Comparison of ENCODE assay signal across 10 cellular contexts in genomic region chr4:72031868-72032619, GRCh38. TPM values are rescaled to one million over a fixed set of nuclear protein-coding genes. Genes with fewer than 3 reads are reported as not detected.
A peak's percentile ranks its signal among the peaks of the same experiment; 100 is the strongest.
DNase-seq lines count a peak whose midpoint lies in the region; ATAC-seq, FAIRE-seq and TF ChIP-seq lines count a peak whose summit lies in the region.
"Had no signal": no experiment of that assay in that cellular context is flagged by ENCODE, and none has a peak within 500 bp of the region (broad histone marks: within the 10 kb centered on the region; RNA-seq: fewer than 3 reads in every experiment).

NPFFR2 (plus strand) TSS chr4:72032000; CDS start chr4:72128592, 96,592 bp downstream.

- no peaks in the 10 kb centered on the region for H3K36me3 Mint-ChIP-seq in nephron progenitor cell (ENCODE audit: low read depth)
- H3K36me3 Mint-ChIP-seq in activated T-helper 1 cell treated with anti-CD3 and anti-CD28 coated beads, Interleukin-12 subunit alpha, Interleukin-12 subunit beta, Interleukin-2, Interleukin-4 antibody, amounts not matched to agents 30 ng/mL and 10 ng/mL and 1 ng/mL, durations not matched to agents 14 hours and 24 hours and 36 hours (ENCODE audit: low read depth) = no peaks in the 10 kb centered on the region

- intact Hi-C loops in activated T-helper 1 cell treated with anti-CD3 and anti-CD28 coated beads, Interleukin-12 subunit alpha, Interleukin-12 subunit beta, Interleukin-2, Interleukin-4 antibody, amounts not matched to agents 30 ng/mL and 10 ng/mL and 1 ng/mL, durations not matched to agents 14 hours and 24 hours and 36 hours (cut with micrococcal nuclease) = no loop called here

- H3K4me3 Mint-ChIP-seq in nephron progenitor cell = peak within 1 kb of the TSS; percentile 84
- no peak within 1 kb of the TSS for H3K4me3 Mint-ChIP-seq in activated T-helper 1 cell treated with anti-CD3 and anti-CD28 coated beads, Interleukin-12 subunit alpha, Interleukin-12 subunit beta, Interleukin-2, Interleukin-4 antibody, amounts not matched to agents 30 ng/mL and 10 ng/mL and 1 ng/mL, durations not matched to agents 14 hours and 24 hours and 36 hours
- H3K4me3 Mint-ChIP-seq: T-helper 17 cell had no signal

- ATAC-seq in GM21825 (IDR thresholded peaks at IDR 0.05; ENCODE audit: unreplicated experiment) (no peak), GM18858 (IDR thresholded peaks at IDR 0.05; ENCODE audit: unreplicated experiment) (no peak)
- ATAC-seq: T-helper 17 cell had no signal

- TF ChIP-seq CTCF in nephron progenitor cell (IDR thresholded peaks at IDR 0.05) = no peak

- H3K4me1 Mint-ChIP-seq in nephron progenitor cell = peaks cover 10% of the 10 kb centered on the region
- H3K4me1 Mint-ChIP-seq in activated T-helper 1 cell treated with anti-CD3 and anti-CD28 coated beads, Interleukin-12 subunit alpha, Interleukin-12 subunit beta, Interleukin-2, Interleukin-4 antibody, amounts not matched to agents 30 ng/mL and 10 ng/mL and 1 ng/mL, durations not matched to agents 14 hours and 24 hours and 36 hours (ENCODE audit: low read depth) = no peaks in the 10 kb centered on the region
- H3K4me1 Mint-ChIP-seq: T-helper 17 cell had no signal

- H3K9me3 Mint-ChIP-seq in nephron progenitor cell = no peaks in the 10 kb centered on the region
- no peaks in the 10 kb centered on the region for H3K9me3 Mint-ChIP-seq in activated T-helper 1 cell treated with anti-CD3 and anti-CD28 coated beads, Interleukin-12 subunit alpha, Interleukin-12 subunit beta, Interleukin-2, Interleukin-4 antibody, amounts not matched to agents 30 ng/mL and 10 ng/mL and 1 ng/mL, durations not matched to agents 14 hours and 24 hours and 36 hours

- H3K27ac Mint-ChIP-seq in nephron progenitor cell = no peak within 1 kb of the TSS
- H3K27ac Mint-ChIP-seq in activated T-helper 1 cell treated with anti-CD3 and anti-CD28 coated beads, Interleukin-12 subunit alpha, Interleukin-12 subunit beta, Interleukin-2, Interleukin-4 antibody, amounts not matched to agents 30 ng/mL and 10 ng/mL and 1 ng/mL, durations not matched to agents 14 hours and 24 hours and 36 hours = no peak within 1 kb of the TSS
- H3K27ac Mint-ChIP-seq: T-helper 17 cell had no signal

- peaks cover 34% of the 10 kb centered on the region for H3K27me3 Mint-ChIP-seq in nephron progenitor cell (ENCODE audit: low read depth, poor library complexity)
- H3K27me3 Mint-ChIP-seq in activated T-helper 1 cell treated with anti-CD3 and anti-CD28 coated beads, Interleukin-12 subunit alpha, Interleukin-12 subunit beta, Interleukin-2, Interleukin-4 antibody, amounts not matched to agents 30 ng/mL and 10 ng/mL and 1 ng/mL, durations not matched to agents 14 hours and 24 hours and 36 hours (ENCODE audit: insufficient read depth) = peaks cover 7% of the 10 kb centered on the region

- DNase-seq in Ammon's horn (ENCODE audit: low spot score) (peak; percentile 7), NCI-H510A treated with DMSO at 0.1 percent for 48 hours (lab: John Stamatoyannopoulos, UW) (peak; percentile 74), glomerular visceral epithelial cell (ENCODE audit: extremely low spot score) (peak; percentile 88), nephron progenitor cell (peak; percentile 73), GM19239 (ENCODE audit: insufficient read length, low spot score) (no peak)
- DNase-seq in activated T-helper 1 cell treated with anti-CD3 and anti-CD28 coated beads, Interleukin-12 subunit alpha, Interleukin-12 subunit beta, Interleukin-2, Interleukin-4 antibody, amounts not matched to agents 30 ng/mL and 10 ng/mL and 1 ng/mL, durations not matched to agents 14 hours and 24 hours and 36 hours (ENCODE audit: low spot score) = no peak
- DNase-seq: T-helper 17 cell had no signal

- no peak for FAIRE-seq in GM19239 (lab: Jason Lieb, UNC)

RNA-seq across cellular contexts. Expression of gene NPFFR2, which starts in this region (rescaled TPM):
- total RNA-seq in activated T-helper 1 cell treated with anti-CD3 and anti-CD28 coated beads, Interleukin-12 subunit alpha, Interleukin-12 subunit beta, Interleukin-2, Interleukin-4 antibody, amounts not matched to agents 30 ng/mL and 10 ng/mL and 1 ng/mL, durations not matched to agents 14 hours and 24 hours and 36 hours = not detected in 2 replicates
- total RNA-seq: subcutaneous adipose tissue, T-helper 17 cell had no signal

Comparison
In these comparisons a context has a peak if more than half of its experiments do, and no peak if none do; other contexts are left out.
1. DNase-seq: peak in Ammon's horn (single experiment), NCI-H510A treated with DMSO at 0.1 percent for 48 hours (single experiment), glomerular visceral epithelial cell (single experiment) and nephron progenitor cell (single experiment); none in activated T-helper 1 cell treated with anti-CD3 and anti-CD28 coated beads, Interleukin-12 subunit alpha, Interleukin-12 subunit beta, Interleukin-2, Interleukin-4 antibody, amounts not matched to agents 30 ng/mL and 10 ng/mL and 1 ng/mL, durations not matched to agents 14 hours and 24 hours and 36 hours (single experiment) and GM19239 (single experiment).